ENCODE assay signal across 24 cellular contexts in genomic region chr18:12098389-12098788, GRCh38. TPM values are rescaled to one million over a fixed set of nuclear protein-coding genes. Genes with fewer than 3 reads are reported as not detected.
"Had no signal": no experiment of that assay in that cellular context is flagged by ENCODE, and none has a peak within 500 bp of the region (broad histone marks: within the 10 kb centered on the region; RNA-seq: fewer than 3 reads in every experiment).

No MANE protein-coding gene starts in this region.

- H3K4me1 Mint-ChIP-seq: activated naive CD8-positive, alpha-beta T cell treated with anti-CD3 and anti-CD28 coated beads, Interleukin-2, amount 10 ng/mL, durations not matched to agents 7 days and 5 days; neural progenitor cell had no signal

- ATAC-seq: left lobe of liver, sciatic nerve, upper lobe of right lung had no signal

- DNase-seq: activated CD4-positive, alpha-beta T cell treated with anti-CD3 and anti-CD28 coated beads, Interleukin-2, amount 50 U/mL, for 4 hours; activated CD8-positive, alpha-beta memory T cell treated with anti-CD3 and anti-CD28 coated beads, Interleukin-2, amount 50 U/mL, for 48 hours; activated naive CD4-positive, alpha-beta T cell; activated naive CD8-positive, alpha-beta T cell treated with anti-CD3 and anti-CD28 coated beads, Interleukin-2, amount 10 ng/mL, durations not matched to agents 7 days and 5 days; aorta; cerebellar nuclear complex; effector CD8-positive, alpha-beta T cell; esophagus squamous epithelium; hippocampal formation; midbrain; ovary; T-helper 9 cell; upper lobe of right lung had no signal

- H3K27ac Mint-ChIP-seq: activated naive CD8-positive, alpha-beta T cell treated with anti-CD3 and anti-CD28 coated beads, Interleukin-2, amount 10 ng/mL, durations not matched to agents 7 days and 5 days; activated T-helper 1 cell treated with anti-CD3 and anti-CD28 coated beads, Interleukin-12 subunit alpha, Interleukin-12 subunit beta, Interleukin-2, Interleukin-4 antibody, amounts not matched to agents 30 ng/mL and 10 ng/mL and 1 ng/mL, durations not matched to agents 14 hours and 24 hours and 36 hours; neural progenitor cell had no signal

- FAIRE-seq: endothelial cell of umbilical vein, keratinocyte had no signal

- H3K9me3 Mint-ChIP-seq: activated T-helper 1 cell treated with anti-CD3 and anti-CD28 coated beads, Interleukin-12 subunit alpha, Interleukin-12 subunit beta, Interleukin-2, Interleukin-4 antibody, amounts not matched to agents 30 ng/mL and 10 ng/mL and 1 ng/mL, durations not matched to agents 14 hours and 24 hours and 36 hours had no signal

- H3K36me3 Mint-ChIP-seq: activated naive CD8-positive, alpha-beta T cell treated with anti-CD3 and anti-CD28 coated beads, Interleukin-2, amount 10 ng/mL, durations not matched to agents 7 days and 5 days had no signal

- H3K4me3 Mint-ChIP-seq: activated naive CD8-positive, alpha-beta T cell treated with anti-CD3 and anti-CD28 coated beads, Interleukin-2, amount 10 ng/mL, durations not matched to agents 7 days and 5 days; activated T-helper 1 cell treated with anti-CD3 and anti-CD28 coated beads, Interleukin-12 subunit alpha, Interleukin-12 subunit beta, Interleukin-2, Interleukin-4 antibody, amounts not matched to agents 30 ng/mL and 10 ng/mL and 1 ng/mL, durations not matched to agents 14 hours and 24 hours and 36 hours; neural progenitor cell had no signal

RNA-seq across cellular contexts. Expression of gene ANKRD62, which starts 4.7 kb away (rescaled TPM):
- total RNA-seq: activated naive CD8-positive, alpha-beta T cell treated with anti-CD3 and anti-CD28 coated beads, Interleukin-2, amount 10 ng/mL, durations not matched to agents 7 days and 5 days; activated T-helper 1 cell treated with anti-CD3 and anti-CD28 coated beads, Interleukin-12 subunit alpha, Interleukin-12 subunit beta, Interleukin-2, Interleukin-4 antibody, amounts not matched to agents 30 ng/mL and 10 ng/mL and 1 ng/mL, durations not matched to agents 14 hours and 24 hours and 36 hours; aorta; endothelial cell of umbilical vein; fibroblast of villous mesenchyme; glomerular endothelial cell; left lobe of liver; lung microvascular endothelial cell; myocyte; ovary; sciatic nerve; thoracic aorta had no signal
